ENCODE assay signal across 23 cellular contexts in genomic region chr12:24015771-24016170, GRCh38.
"Had no signal": no experiment of that assay in that cellular context is flagged by ENCODE, and none has a peak within 500 bp of the region (broad histone marks: within the 10 kb centered on the region; RNA-seq: fewer than 3 reads in every experiment).

No MANE protein-coding gene starts in this region.

- H3K27me3 Mint-ChIP-seq: activated CD4-positive, alpha-beta T cell treated with anti-CD3 and anti-CD28 coated beads, Interleukin-2, amount 10 ng/mL, durations not matched to agents 7 days and 5 days; activated CD8-positive, alpha-beta memory T cell treated with anti-CD3 and anti-CD28 coated beads, Interleukin-2, amount 10 ng/mL, durations not matched to agents 7 days and 5 days; activated CD8-positive, alpha-beta T cell treated with anti-CD3 and anti-CD28 coated beads for 36 hours; activated naive CD4-positive, alpha-beta T cell treated with anti-CD3 and anti-CD28 coated beads, Interleukin-2, amount 50 U/mL, for 24 hours; naive thymus-derived CD4-positive, alpha-beta T cell; stimulated activated naive CD8-positive, alpha-beta T cell treated with anti-CD3 and anti-CD28 coated beads, Interleukin-15, amount 100 ng/mL, for 72 hours had no signal

- H3K27me3 ChIP-seq: body of pancreas, esophagus muscularis mucosa, gastrocnemius medialis, heart left ventricle, neutrophil, pancreas, tibial artery had no signal

- H3K36me3 Mint-ChIP-seq: activated CD8-positive, alpha-beta memory T cell treated with anti-CD3 and anti-CD28 coated beads, Interleukin-2, amount 10 ng/mL, durations not matched to agents 7 days and 5 days; activated naive CD4-positive, alpha-beta T cell treated with anti-CD3 and anti-CD28 coated beads, Interleukin-2, amount 50 U/mL, for 24 hours; naive thymus-derived CD4-positive, alpha-beta T cell had no signal

- H3K4me3 Mint-ChIP-seq: activated CD4-positive, alpha-beta T cell treated with anti-CD3 and anti-CD28 coated beads, Interleukin-2, amount 10 ng/mL, durations not matched to agents 7 days and 5 days; activated CD8-positive, alpha-beta memory T cell treated with anti-CD3 and anti-CD28 coated beads, Interleukin-2, amount 10 ng/mL, durations not matched to agents 7 days and 5 days; activated CD8-positive, alpha-beta T cell treated with anti-CD3 and anti-CD28 coated beads for 36 hours; activated naive CD4-positive, alpha-beta T cell treated with anti-CD3 and anti-CD28 coated beads, Interleukin-2, amount 50 U/mL, for 24 hours; naive thymus-derived CD4-positive, alpha-beta T cell; stimulated activated naive CD8-positive, alpha-beta T cell treated with anti-CD3 and anti-CD28 coated beads, Interleukin-15, amount 100 ng/mL, for 72 hours had no signal

- H3K9me3 Mint-ChIP-seq: activated CD8-positive, alpha-beta T cell treated with anti-CD3 and anti-CD28 coated beads for 36 hours; activated naive CD4-positive, alpha-beta T cell treated with anti-CD3 and anti-CD28 coated beads, Interleukin-2, amount 50 U/mL, for 24 hours had no signal

- H3K4me3 ChIP-seq: body of pancreas, esophagus muscularis mucosa, gastrocnemius medialis, heart left ventricle, lower lobe of right lung, pancreas, skin epidermis, tibial artery had no signal

- H3K36me3 ChIP-seq: esophagus muscularis mucosa, gastrocnemius medialis, heart left ventricle, lower lobe of right lung, neutrophil, pancreas, tibial artery had no signal

- H3K9me3 ChIP-seq: body of pancreas, esophagus muscularis mucosa, gastrocnemius medialis, heart left ventricle, lower lobe of right lung, neutrophil, pancreas, tibial artery had no signal

- H3K4me1 ChIP-seq: body of pancreas, esophagus muscularis mucosa, gastrocnemius medialis, lower lobe of right lung, pancreas, tibial artery had no signal

- H3K27ac Mint-ChIP-seq: activated CD4-positive, alpha-beta T cell treated with anti-CD3 and anti-CD28 coated beads, Interleukin-2, amount 10 ng/mL, durations not matched to agents 7 days and 5 days; activated CD8-positive, alpha-beta memory T cell treated with anti-CD3 and anti-CD28 coated beads, Interleukin-2, amount 10 ng/mL, durations not matched to agents 7 days and 5 days; activated CD8-positive, alpha-beta T cell treated with anti-CD3 and anti-CD28 coated beads for 36 hours; activated naive CD4-positive, alpha-beta T cell treated with anti-CD3 and anti-CD28 coated beads, Interleukin-2, amount 50 U/mL, for 24 hours; naive thymus-derived CD4-positive, alpha-beta T cell; stimulated activated naive CD8-positive, alpha-beta T cell treated with anti-CD3 and anti-CD28 coated beads, Interleukin-15, amount 100 ng/mL, for 72 hours had no signal

- DNase-seq: activated CD4-positive, alpha-beta T cell treated with anti-CD3 and anti-CD28 coated beads, Interleukin-2, amount 10 ng/mL, durations not matched to agents 7 days and 5 days; activated CD8-positive, alpha-beta memory T cell treated with anti-CD3 and anti-CD28 coated beads, Interleukin-2, amount 10 ng/mL, durations not matched to agents 7 days and 5 days; activated CD8-positive, alpha-beta T cell treated with anti-CD3 and anti-CD28 coated beads for 36 hours; activated effector memory CD4-positive, alpha-beta T cell treated with anti-CD3 and anti-CD28 coated beads, Interleukin-2, amount 50 U/mL, for 16 hours; activated T-cell treated with anti-CD3 and anti-CD28 coated beads for 4 hours; body of pancreas; effector CD8-positive, alpha-beta T cell; gastrocnemius medialis; heart left ventricle; islet precursor cell; left cardiac atrium; lower lobe of right lung; naive thymus-derived CD4-positive, alpha-beta T cell; pancreas; right cardiac atrium; stimulated activated CD4-positive, alpha-beta T cell treated with anti-CD3 and anti-CD28 coated beads, Interleukin-1b, Interleukin-23, amount 100 ng/mL, for 48 hours; stimulated activated naive CD8-positive, alpha-beta T cell treated with anti-CD3 and anti-CD28 coated beads, Interleukin-15, amount 100 ng/mL, for 72 hours; tibial artery had no signal

- H3K27ac ChIP-seq: body of pancreas, esophagus muscularis mucosa, gastrocnemius medialis, heart left ventricle, lower lobe of right lung, neutrophil, pancreas, skin epidermis, tibial artery, VCaP had no signal

- H3K4me1 Mint-ChIP-seq: activated CD4-positive, alpha-beta T cell treated with anti-CD3 and anti-CD28 coated beads, Interleukin-2, amount 10 ng/mL, durations not matched to agents 7 days and 5 days; activated CD8-positive, alpha-beta memory T cell treated with anti-CD3 and anti-CD28 coated beads, Interleukin-2, amount 10 ng/mL, durations not matched to agents 7 days and 5 days; activated naive CD4-positive, alpha-beta T cell treated with anti-CD3 and anti-CD28 coated beads, Interleukin-2, amount 50 U/mL, for 24 hours; naive thymus-derived CD4-positive, alpha-beta T cell; stimulated activated naive CD8-positive, alpha-beta T cell treated with anti-CD3 and anti-CD28 coated beads, Interleukin-15, amount 100 ng/mL, for 72 hours had no signal
